10 cellular contexts compared by ENCODE assay signal in genomic region chr2:131521524-131521923, GRCh38. TPM values are rescaled to one million over a fixed set of nuclear protein-coding genes. Genes with fewer than 3 reads are reported as not detected.
"Had no signal": no experiment of that assay in that cellular context is flagged by ENCODE, and none has a peak within 500 bp of the region (broad histone marks: within the 10 kb centered on the region; RNA-seq: fewer than 3 reads in every experiment).

No MANE protein-coding gene starts in this region.

RNA-seq across cellular contexts. Expression of gene TUBA3D, which starts 45.6 kb away (rescaled TPM):
- total RNA-seq: activated CD4-positive, alpha-beta memory T cell treated with anti-CD3 and anti-CD28 coated beads, Interleukin-2, amount 10 ng/mL, durations not matched to agents 7 days and 5 days; activated CD4-positive, alpha-beta T cell treated with anti-CD3 and anti-CD28 coated beads, Interleukin-2, amount 10 ng/mL, durations not matched to agents 7 days and 5 days; activated T-cell treated with anti-CD3 and anti-CD28 coated beads, Interleukin-2, amount 50 U/mL, for 72 hours; aorta; body of pancreas; chondrocyte; dermis microvascular lymphatic vessel endothelial cell; epithelial cell of proximal tubule; esophagus mucosa; frontal cortex had no signal
